Comparison of ENCODE assay signal across 1 cellular context in the genomic region with DNA sequence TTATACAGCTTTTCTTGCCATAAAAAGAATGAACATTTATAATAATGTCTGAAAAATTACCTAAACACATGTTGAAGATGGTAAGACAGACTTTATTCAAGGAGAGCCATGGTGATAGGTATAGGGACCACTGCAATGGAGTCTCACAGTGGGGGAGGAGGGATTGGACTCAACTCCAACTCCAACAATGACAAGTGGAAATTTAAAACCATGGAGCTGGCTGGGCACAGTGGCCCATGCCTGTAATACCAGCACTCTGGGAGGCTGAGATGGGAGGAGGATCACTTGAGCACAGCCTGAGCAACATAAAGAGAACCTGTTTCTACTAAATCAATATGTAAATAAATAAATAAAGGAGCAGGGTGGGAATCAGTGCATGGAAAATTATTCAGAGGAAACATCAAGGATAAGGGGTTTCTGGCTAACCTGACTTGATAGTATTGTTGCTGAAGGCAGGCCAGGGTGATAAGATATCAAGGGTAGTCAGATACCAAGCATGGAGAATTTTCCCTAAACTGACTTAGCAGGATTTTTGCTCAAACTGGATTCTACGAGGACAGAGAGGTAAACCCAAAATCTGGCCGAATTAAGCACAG.
TF ChIP-seq lines count a peak whose summit lies in the region.

No MANE protein-coding gene starts in this region.

TF ChIP-seq in GM23338, 12 proteins besides CTCF, POLR2A, EP300 and RAD21 (continued from another document):
- no peak for TF ChIP-seq ZNF462 (CRISPR knock-in tag; IDR thresholded peaks at IDR 0.05)
